Comparison of ENCODE assay signal across 11 cellular contexts in the genomic region with DNA sequence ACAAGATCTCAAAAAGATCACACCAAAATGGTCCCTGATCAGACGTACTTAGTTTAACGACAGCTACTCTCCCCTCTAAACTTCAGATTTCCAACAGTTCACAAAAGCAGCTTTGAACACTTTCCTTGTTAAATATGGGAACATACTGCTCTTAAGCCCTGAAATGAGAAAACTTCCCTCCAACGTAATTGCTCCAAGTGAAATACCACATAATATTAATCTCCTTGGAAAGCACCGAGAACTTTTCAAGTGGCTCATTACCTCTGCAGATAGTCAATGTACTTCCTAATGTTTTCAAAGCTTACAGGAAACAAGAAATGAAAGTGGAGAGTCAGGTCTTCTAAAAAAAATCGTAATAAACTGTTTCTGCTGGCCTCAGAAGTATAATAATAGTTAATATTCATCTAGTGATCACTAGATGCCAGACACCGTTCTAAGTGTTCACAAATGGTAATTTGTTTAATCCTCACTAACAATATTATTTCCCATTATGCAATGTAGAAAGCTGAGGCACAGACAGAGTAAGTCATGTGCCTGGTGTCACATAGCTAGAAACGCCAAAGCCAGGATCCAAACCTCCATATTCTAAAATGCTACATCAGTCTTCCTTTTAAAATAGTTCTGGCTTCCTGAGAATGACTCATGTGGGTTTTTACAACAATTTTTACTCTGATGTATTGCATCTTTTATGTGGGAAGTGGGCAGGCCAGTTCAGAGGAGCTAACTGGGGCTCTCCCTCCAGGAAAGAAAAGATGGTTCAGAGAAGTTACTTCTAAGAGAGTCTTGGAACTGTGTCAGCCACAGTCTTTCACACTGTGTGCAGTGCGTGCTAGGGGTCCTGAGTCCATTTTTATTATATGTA.
DNase-seq lines count a peak whose midpoint lies in the region; ATAC-seq and TF ChIP-seq lines count a peak whose summit lies in the region.
"Had no signal": no experiment of that assay in that cellular context is flagged by ENCODE, and none has a peak within 500 bp of the region (broad histone marks: within the 10 kb centered on the region; RNA-seq: fewer than 3 reads in every experiment).

No MANE protein-coding gene starts in this region.

- peaks cover 20% of the 10 kb centered on the region for H3K4me1 ChIP-seq in osteoblast (ENCODE audit: insufficient read depth, low read length)

- DNase-seq in GM04503 (ENCODE audit: low read depth) (peak; percentile 43), LoVo (ENCODE audit: low spot score) (peak; percentile 15), astrocyte of the cerebellum (ENCODE audit: low read depth) (peak; percentile 15), osteoblast (ENCODE audit: insufficient read length, low spot score, missing footprints) (peak; percentile 37), KG1 (lab: John Stamatoyannopoulos, UW) (no peak)
- no peak for DNase-seq in effector CD4-positive, alpha-beta T cell
- DNase-seq: PC-9, retina had no signal

- ATAC-seq in GM19035 (IDR thresholded peaks at IDR 0.05; ENCODE audit: unreplicated experiment) = no peak
- ATAC-seq: GM23338; stimulated activated memory B cell treated with anti-CD40 and anti-IgM and Interleukin-4, amounts not matched to agents 10 μg/mL and 1 μg/mL and 100 μg/mL, for 72 hours had no signal

- H4K20me1 ChIP-seq in osteoblast (ENCODE audit: insufficient read depth, low read length) = no peaks in the 10 kb centered on the region

- H3K27ac ChIP-seq in osteoblast (ENCODE audit: low read depth, low read length) = peak overlapping the region; percentile 14
- H3K27ac ChIP-seq: PC-9 had no signal

- H2AFZ ChIP-seq in osteoblast (ENCODE audit: low read length) = peak overlapping the region; percentile 67
- H2AFZ ChIP-seq: GM23338, PC-9 had no signal

- no peaks in the 10 kb centered on the region for H3K36me3 ChIP-seq in osteoblast (ENCODE audit: insufficient read depth, low read length)

- H3K27me3 ChIP-seq in osteoblast (ENCODE audit: insufficient read depth, low read length) = no peaks in the 10 kb centered on the region

- H3K79me2 ChIP-seq in osteoblast (ENCODE audit: insufficient read depth, low read length) = no peaks in the 10 kb centered on the region

- no peak overlapping the region for H3K4me3 ChIP-seq in astrocyte of the cerebellum (ENCODE audit: low read depth, low read length)
- H3K4me3 ChIP-seq in osteoblast (ENCODE audit: insufficient read depth, low read length) = no peak overlapping the region
- H3K4me3 ChIP-seq: GM23338, PC-9 had no signal

- H3K9me3 ChIP-seq in osteoblast (ENCODE audit: low read depth, low read length) = no peaks in the 10 kb centered on the region

- in situ Hi-C loops in astrocyte of the cerebellum (cut with HindIII; ENCODE audit: low sequenced_read_pairs) = no loop called here

- no peak for TF ChIP-seq CTCF in astrocyte of the cerebellum (IDR thresholded peaks at IDR 0.05; ENCODE audit: low read depth, low read length, missing control alignments)
- no peak for TF ChIP-seq CTCF in osteoblast (IDR thresholded peaks at IDR 0.05; ENCODE audit: extremely low read depth, low read depth, low read length)

- H3K4me2 ChIP-seq in osteoblast (ENCODE audit: insufficient read depth, low read length) = peak overlapping the region; percentile 46
- H3K4me2 ChIP-seq: GM23338, PC-9 had no signal

Comparison
In these comparisons a context has a peak if more than half of its experiments do, and no peak if none do; other contexts are left out.
1. DNase-seq: peak in GM04503 (single experiment), LoVo (single experiment), astrocyte of the cerebellum (single experiment) and osteoblast (single experiment); none in KG1 (single experiment) and effector CD4-positive, alpha-beta T cell (single experiment).